In genomic region chr10:87656431-87657072, GRCh38 we compare ENCODE assay signal across 9 cellular contexts. TPM values are rescaled to one million over a fixed set of nuclear protein-coding genes. Genes with fewer than 3 reads are reported as not detected.
DNase-seq lines count a peak whose midpoint lies in the region; ATAC-seq, FAIRE-seq and TF ChIP-seq lines count a peak whose summit lies in the region.
"Had no signal": no experiment of that assay in that cellular context is flagged by ENCODE, and none has a peak within 500 bp of the region (broad histone marks: within the 10 kb centered on the region; RNA-seq: fewer than 3 reads in every experiment).

No MANE protein-coding gene starts in this region.

- CTCF ChIA-PET in PC-9 (lab: Charles Lee): no interaction called here

- H3K9me2 ChIP-seq in GM23248 (ENCODE audit: insufficient read depth) (no peaks in the 10 kb centered on the region), PC-9 (ENCODE audit: insufficient read depth) (no peaks in the 10 kb centered on the region), neural cell (ENCODE audit: insufficient read depth, low read length) (no peaks in the 10 kb centered on the region)

- in situ Hi-C loops in GM23248 (cut with MboI): no loop called here

- peaks cover 0 to 3% (median 0%) of the 10 kb centered on the region in 7 donors for H3K9me3 Mint-ChIP-seq in CD4-positive, CD25-positive, alpha-beta regulatory T cell
- H3K9me3 Mint-ChIP-seq: IgD-negative memory B cell had no signal

- FAIRE-seq in endometrium (lab: Jason Lieb, UNC): peak; percentile 41

- H3K27me3 Mint-ChIP-seq in CD4-positive, CD25-positive, alpha-beta regulatory T cell: peaks cover 47% of the 10 kb centered on the region

- POLR2A ChIA-PET in PC-9 (lab: Charles Lee; ENCODE audit: unreplicated experiment): no interaction called here

- 50 to 51% methylated on average over 4 of the region's 4 CpGs for whole genome bisulfite sequencing in GM23248 (ENCODE audit: low coverage in 1 of 2, low lambda C conversion rate in 2 of 2, missing lambda C conversion rate in 2 of 2), 2 experiments

- BruUV-seq in PC-9 (replicated peaks; lab: Mats Ljungman, UMichigan): no TSS peak

- DNase-seq in CD4-positive, CD25-positive, alpha-beta regulatory T cell: peak in 2 of 3 donors; percentile 29 to 40
- peak; percentile 69 for DNase-seq in GM23248
- DNase-seq in PC-9: no peak
- DNase-seq in activated naive CD4-positive, alpha-beta T cell (lab: John Stamatoyannopoulos, UW): no peak

- TF ChIP-seq CTCF in PC-9 (conservative IDR thresholded peaks at IDR 0.05): peak; percentile 76
- TF ChIP-seq CTCF in neural cell (IDR thresholded peaks at IDR 0.05; ENCODE audit: poor library complexity, severe bottlenecking): peak; percentile 89

- no peak overlapping the region for H3K9ac ChIP-seq in GM23248
- no peak overlapping the region for H3K9ac ChIP-seq in neural cell (ENCODE audit: low read length)

- TF ChIP-seq RAD21 in neural cell (conservative IDR thresholded peaks at IDR 0.05): peak; percentile 88

- no peak overlapping the region for H3K4me3 Mint-ChIP-seq in CD4-positive, CD25-positive, alpha-beta regulatory T cell

- H3K9me3 ChIP-seq in CD4-positive, CD25-positive, alpha-beta regulatory T cell (ENCODE audit: control insufficient read depth in 2 of 2, low read length in 2 of 2): no peaks in the 10 kb centered on the region
- H3K9me3 ChIP-seq in GM23248 (ENCODE audit: low read depth) (no peaks in the 10 kb centered on the region), PC-9 (ENCODE audit: insufficient read depth, low read depth) (no peaks in the 10 kb centered on the region), neural cell (ENCODE audit: low read length) (no peaks in the 10 kb centered on the region)

- no peak for ATAC-seq in CD4-positive, CD25-positive, alpha-beta regulatory T cell (ENCODE audit: low read depth in 2 of 2)
- no peak for ATAC-seq in HG02763 (IDR thresholded peaks at IDR 0.05; ENCODE audit: unreplicated experiment)
- ATAC-seq in HG03108 (IDR thresholded peaks at IDR 0.05; ENCODE audit: unreplicated experiment): no peak

- H2AFZ ChIP-seq in GM23248 (peak overlapping the region; percentile 52), PC-9 (no peak overlapping the region), neural cell (ENCODE audit: low read depth, low read length) (no peak overlapping the region)

- peaks cover 9% of the 10 kb centered on the region for H3K4me1 ChIP-seq in CD4-positive, CD25-positive, alpha-beta regulatory T cell (ENCODE audit: control insufficient read depth, insufficient read depth, low read length, poor library complexity, severe bottlenecking)
- H3K4me1 ChIP-seq in GM23248 (ENCODE audit: insufficient read depth) (peaks cover 27% of the 10 kb centered on the region), PC-9 (replicated peaks; ENCODE audit: insufficient read depth) (peaks cover 15% of the 10 kb centered on the region; the same call in 1 of the 2 replicates)

- H3K27ac Mint-ChIP-seq in CD4-positive, CD25-positive, alpha-beta regulatory T cell: no peak overlapping the region
- H3K27ac Mint-ChIP-seq: IgD-negative memory B cell had no signal

- peaks cover 18% of the 10 kb centered on the region for H3K27me3 ChIP-seq in CD4-positive, CD25-positive, alpha-beta regulatory T cell (ENCODE audit: control insufficient read depth, insufficient read depth, low read length)
- H3K27me3 ChIP-seq in GM23248 (replicated peaks; ENCODE audit: insufficient read depth) (no peaks in the 10 kb centered on the region), PC-9 (ENCODE audit: insufficient read depth, low read depth) (no peaks in the 10 kb centered on the region), neural cell (ENCODE audit: insufficient read depth, low read depth, low read length) (peaks cover 35% of the 10 kb centered on the region)

- intact Hi-C loops in PC-9 (cut with micrococcal nuclease; ENCODE audit: unreplicated experiment): loop anchor here (2.0 to 5.0 kb wide), 3 partner anchors 51 to 124 kb away; no protein-coding TSS in a partner anchor

- no peaks in the 10 kb centered on the region for H3K36me3 Mint-ChIP-seq in CD4-positive, CD25-positive, alpha-beta regulatory T cell
- H3K36me3 Mint-ChIP-seq: IgD-negative memory B cell had no signal

- H3K4me1 Mint-ChIP-seq in CD4-positive, CD25-positive, alpha-beta regulatory T cell: peaks cover 0 to 14% (median 8%) of the 10 kb centered on the region in 4 donors

- no peaks in the 10 kb centered on the region for H3K36me3 ChIP-seq in CD4-positive, CD25-positive, alpha-beta regulatory T cell (ENCODE audit: control insufficient read depth, insufficient read depth, low read length)
- H3K36me3 ChIP-seq in GM23248 (ENCODE audit: low read depth) (no peaks in the 10 kb centered on the region), PC-9 (ENCODE audit: low read depth) (no peaks in the 10 kb centered on the region), neural cell (ENCODE audit: insufficient read depth, low read length) (no peaks in the 10 kb centered on the region)

- H3F3A ChIP-seq in GM23248 (ENCODE audit: insufficient read depth) (peaks cover 25% of the 10 kb centered on the region), PC-9 (ENCODE audit: insufficient read depth, low read depth) (peaks cover 3% of the 10 kb centered on the region; the same call in 1 of the 2 replicates), neural cell (ENCODE audit: insufficient read depth, low read length, poor library complexity, severe bottlenecking) (no peaks in the 10 kb centered on the region)

- H3K4me2 ChIP-seq in GM23248 (ENCODE audit: unreplicated experiment) (no peak overlapping the region), PC-9 (no peak overlapping the region), neural cell (ENCODE audit: low read length) (no peak overlapping the region)

- H4K20me1 ChIP-seq in GM23248 (ENCODE audit: insufficient read depth): no peaks in the 10 kb centered on the region
- no peaks in the 10 kb centered on the region for H4K20me1 ChIP-seq in PC-9 (ENCODE audit: insufficient read depth)
- H4K20me1 ChIP-seq in neural cell (ENCODE audit: insufficient read depth): no peaks in the 10 kb centered on the region

- no peak for TF ChIP-seq EP300 in neural cell (conservative IDR thresholded peaks at IDR 0.05; ENCODE audit: poor library complexity, severe bottlenecking)

- no peak overlapping the region for H3K27ac ChIP-seq in CD4-positive, CD25-positive, alpha-beta regulatory T cell (ENCODE audit: insufficient read depth, low read length, poor library complexity, severe bottlenecking)
- no peak overlapping the region; the same call in 1 of the 2 replicates for H3K27ac ChIP-seq in GM23248
- H3K27ac ChIP-seq in PC-9: no peak overlapping the region
- H3K27ac ChIP-seq in neural cell (ENCODE audit: low read length): no peak overlapping the region

- H3K79me2 ChIP-seq in GM23248 (ENCODE audit: insufficient read depth) (peaks cover 16% of the 10 kb centered on the region), PC-9 (ENCODE audit: low read depth) (no peaks in the 10 kb centered on the region), neural cell (replicated peaks; ENCODE audit: insufficient read depth, low read length) (no peaks in the 10 kb centered on the region)

- no peak overlapping the region for H3K4me3 ChIP-seq in CD4-positive, CD25-positive, alpha-beta regulatory T cell (ENCODE audit: low read depth, low read length)
- H3K4me3 ChIP-seq in GM23248: no peak overlapping the region
- no peak overlapping the region for H3K4me3 ChIP-seq in PC-9
- no peak overlapping the region for H3K4me3 ChIP-seq in neural cell (ENCODE audit: low read length)

TF ChIP-seq in neural cell, 6 proteins besides CTCF, POLR2A, EP300 and RAD21:
- TF ChIP-seq SMC3 (conservative IDR thresholded peaks at IDR 0.05; ENCODE audit: poor library complexity): peak; percentile 87
- TF ChIP-seq, protein P1, sequence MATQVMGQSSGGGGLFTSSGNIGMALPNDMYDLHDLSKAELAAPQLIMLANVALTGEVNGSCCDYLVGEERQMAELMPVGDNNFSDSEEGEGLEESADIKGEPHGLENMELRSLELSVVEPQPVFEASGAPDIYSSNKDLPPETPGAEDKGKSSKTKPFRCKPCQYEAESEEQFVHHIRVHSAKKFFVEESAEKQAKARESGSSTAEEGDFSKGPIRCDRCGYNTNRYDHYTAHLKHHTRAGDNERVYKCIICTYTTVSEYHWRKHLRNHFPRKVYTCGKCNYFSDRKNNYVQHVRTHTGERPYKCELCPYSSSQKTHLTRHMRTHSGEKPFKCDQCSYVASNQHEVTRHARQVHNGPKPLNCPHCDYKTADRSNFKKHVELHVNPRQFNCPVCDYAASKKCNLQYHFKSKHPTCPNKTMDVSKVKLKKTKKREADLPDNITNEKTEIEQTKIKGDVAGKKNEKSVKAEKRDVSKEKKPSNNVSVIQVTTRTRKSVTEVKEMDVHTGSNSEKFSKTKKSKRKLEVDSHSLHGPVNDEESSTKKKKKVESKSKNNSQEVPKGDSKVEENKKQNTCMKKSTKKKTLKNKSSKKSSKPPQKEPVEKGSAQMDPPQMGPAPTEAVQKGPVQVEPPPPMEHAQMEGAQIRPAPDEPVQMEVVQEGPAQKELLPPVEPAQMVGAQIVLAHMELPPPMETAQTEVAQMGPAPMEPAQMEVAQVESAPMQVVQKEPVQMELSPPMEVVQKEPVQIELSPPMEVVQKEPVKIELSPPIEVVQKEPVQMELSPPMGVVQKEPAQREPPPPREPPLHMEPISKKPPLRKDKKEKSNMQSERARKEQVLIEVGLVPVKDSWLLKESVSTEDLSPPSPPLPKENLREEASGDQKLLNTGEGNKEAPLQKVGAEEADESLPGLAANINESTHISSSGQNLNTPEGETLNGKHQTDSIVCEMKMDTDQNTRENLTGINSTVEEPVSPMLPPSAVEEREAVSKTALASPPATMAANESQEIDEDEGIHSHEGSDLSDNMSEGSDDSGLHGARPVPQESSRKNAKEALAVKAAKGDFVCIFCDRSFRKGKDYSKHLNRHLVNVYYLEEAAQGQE (IDR thresholded peaks at IDR 0.05; ENCODE audit: borderline replicate concordance): no peak

RNA-seq across cellular contexts. Expression of gene PAPSS2, which starts 3.1 kb away (rescaled TPM):
- not detected for total RNA-seq in CD4-positive, CD25-positive, alpha-beta regulatory T cell
- under 1 TPM in 3 of 4 donors, not detected in 1; 0.07 to 0.14 (median 0.08) TPM for polyA plus RNA-seq in CD4-positive, CD25-positive, alpha-beta regulatory T cell
- 63.6 and 65.9 TPM in 2 replicates for total RNA-seq in GM23248 (2014; rRNA removed; shearing (Covaris generic))
- 81.8 and 82.3 TPM in 2 replicates for polyA plus RNA-seq in GM23248 (2016; fragmentation: Nextera tagmentation; extraction: Ambion mirVana)
- total RNA-seq in PC-9 (2021): 37.4 and 71.8 TPM in 2 replicates
- 0.24 and 0.36 TPM in 2 replicates for polyA plus RNA-seq in neural cell
- polyA minus RNA-seq in neural cell: 0.12 and 2.2 TPM in 2 replicates

Comparison
In these comparisons a context has a peak if more than half of its experiments do, and no peak if none do; other contexts are left out.
1. DNase-seq: peak in CD4-positive, CD25-positive, alpha-beta regulatory T cell (2 of 3) and GM23248 (single experiment); none in PC-9 (0 of 2) and activated naive CD4-positive, alpha-beta T cell (0 of 4).
2. RNA of gene PAPSS2, which starts 3.1 kb away (total RNA-seq): 63.6 to 65.9 TPM in GM23248 and 37.4 to 71.8 TPM in PC-9; not detected in CD4-positive, CD25-positive, alpha-beta regulatory T cell (single experiment); every median in the first group is over 10 times any median in the second.